In the genomic region with DNA sequence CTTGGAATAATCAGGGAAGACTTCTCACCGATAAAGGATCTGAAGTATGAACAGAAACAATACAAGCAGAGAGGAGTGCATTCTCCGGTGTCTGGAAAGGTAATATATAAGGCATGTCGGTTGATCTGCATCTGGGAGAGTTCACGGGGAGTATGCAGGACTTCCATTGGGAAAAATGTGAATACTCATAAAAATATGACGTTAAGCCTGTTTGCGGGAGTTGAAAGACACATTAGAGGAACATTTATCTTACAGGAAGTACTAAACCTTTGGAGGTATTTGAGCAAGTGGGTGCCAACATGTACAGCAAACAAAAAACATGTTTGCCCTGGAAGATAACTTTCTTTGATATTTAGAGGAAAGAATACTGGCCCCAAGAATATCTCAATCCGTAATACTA, we compare ENCODE assay signal across 14 cellular contexts.
DNase-seq lines count a peak whose midpoint lies in the region; ATAC-seq and TF ChIP-seq lines count a peak whose summit lies in the region.
"Had no signal": no experiment of that assay in that cellular context is flagged by ENCODE, and none has a peak within 500 bp of the region (broad histone marks: within the 10 kb centered on the region; RNA-seq: fewer than 3 reads in every experiment).

No MANE protein-coding gene starts in this region.

- TF ChIP-seq CTCF in 22Rv1 (IDR thresholded peaks at IDR 0.05) (no peak), HEK293 (tag by site-specific recombination; IDR thresholded peaks at IDR 0.05) (no peak), RWPE2 (IDR thresholded peaks at IDR 0.05; ENCODE audit: poor library complexity, severe bottlenecking) (no peak), hepatocyte (IDR thresholded peaks at IDR 0.05; ENCODE audit: poor library complexity) (no peak), PC-9 (conservative IDR thresholded peaks at IDR 0.05) (no peak)

- H3K9me3 ChIP-seq in HEK293 (ENCODE audit: control insufficient read depth, insufficient read depth, low read depth, low read length) (no peaks in the 10 kb centered on the region), RWPE2 (ENCODE audit: severe bottlenecking) (no peaks in the 10 kb centered on the region), hepatocyte (ENCODE audit: low read depth) (no peaks in the 10 kb centered on the region), PC-9 (ENCODE audit: insufficient read depth, low read depth) (no peaks in the 10 kb centered on the region)

- H3K4me2 ChIP-seq in hepatocyte = peak overlapping the region; percentile 8
- no peak overlapping the region for H3K4me2 ChIP-seq in PC-9

- ATAC-seq in RWPE2 (ENCODE audit: low read depth) (peak; percentile 22; the same call in 1 of the 3 replicates), HG03521 (IDR thresholded peaks at IDR 0.05; ENCODE audit: unreplicated experiment) (no peak)
- ATAC-seq: HCT116 had no signal

- H3K36me3 ChIP-seq in HEK293 (ENCODE audit: control insufficient read depth in 2 of 2, insufficient read depth in 1 of 2, low read length in 2 of 2) (no peaks in the 10 kb centered on the region), RWPE2 (ENCODE audit: low read depth) (no peaks in the 10 kb centered on the region), hepatocyte (replicated peaks; ENCODE audit: insufficient read depth, low read depth) (no peaks in the 10 kb centered on the region), PC-9 (ENCODE audit: low read depth) (no peaks in the 10 kb centered on the region)

- WGBS in hepatocyte (ENCODE audit: low lambda C conversion rate, missing lambda C conversion rate) = 21% methylated on average over 7 of the region's 7 CpGs

- POLR2A ChIA-PET in HEK293 (lab: Yijun Ruan, JAX) = no interaction called here
- POLR2A ChIA-PET in PC-9 (lab: Charles Lee; ENCODE audit: unreplicated experiment) = no interaction called here

- H3K4me1 ChIP-seq in HEK293 (ENCODE audit: control insufficient read depth, insufficient read depth, low read length) (no peaks in the 10 kb centered on the region), RWPE2 (ENCODE audit: insufficient read depth, poor library complexity, severe bottlenecking) (peaks cover 31% of the 10 kb centered on the region), hepatocyte (ENCODE audit: insufficient read depth) (peaks cover 6% of the 10 kb centered on the region), PC-9 (replicated peaks; ENCODE audit: insufficient read depth) (0 out of 2 replicates have a peak, but pooled peaks cover 4% of the 10 kb centered on the region)

- H3F3A ChIP-seq in PC-9 (ENCODE audit: insufficient read depth, low read depth) = no peaks in the 10 kb centered on the region

- H3K27ac ChIP-seq in 22Rv1 (peak overlapping the region; percentile 82), HEK293 (ENCODE audit: extremely low read depth, low read depth, low read length) (no peak overlapping the region), RWPE2 (ENCODE audit: poor library complexity, severe bottlenecking) (peak overlapping the region; percentile 45), hepatocyte (no peak overlapping the region), PC-9 (no peak overlapping the region)

- BruUV-seq in PC-9 (replicated peaks; lab: Mats Ljungman, UMichigan) = no TSS peak

- H3K4me3 ChIP-seq in HEK293 (ENCODE audit: low read depth, low read length) (no peak overlapping the region), RWPE2 (ENCODE audit: severe bottlenecking) (no peak overlapping the region), hepatocyte (no peak overlapping the region), PC-9 (no peak overlapping the region)

- no peak for DNase-seq in RWPE2 (ENCODE audit: low spot score)
- DNase-seq in hepatocyte (ENCODE audit: low spot score) = no peak
- no peak for DNase-seq in stimulated activated CD4-positive, alpha-beta T cell treated with anti-CD3 and anti-CD28 coated beads, Interleukin-2, amount 100 ng/mL, for 24 hours
- DNase-seq in PC-9 = no peak
- DNase-seq in germinal center (ENCODE audit: low spot score) = no peak
- DNase-seq: C1 segment of cervical spinal cord, DMS153, NCI-H1930, NCI-H748 treated with DMSO at 0.1 percent for 48 hours, OCI-M1 had no signal

- H3K27me3 ChIP-seq in RWPE2 (ENCODE audit: insufficient read depth, poor library complexity, severe bottlenecking) (no peaks in the 10 kb centered on the region), hepatocyte (no peaks in the 10 kb centered on the region), PC-9 (ENCODE audit: insufficient read depth, low read depth) (no peaks in the 10 kb centered on the region)

- H3K9me2 ChIP-seq in hepatocyte (replicated peaks; ENCODE audit: insufficient read depth) (no peaks in the 10 kb centered on the region), PC-9 (ENCODE audit: insufficient read depth) (no peaks in the 10 kb centered on the region)

- intact Hi-C loops in PC-9 (cut with micrococcal nuclease; ENCODE audit: unreplicated experiment) = no loop called here

- CTCF ChIA-PET in HEK293 (lab: Yijun Ruan, JAX) (no interaction called here), PC-9 (lab: Charles Lee) (no interaction called here)

- H2AFZ ChIP-seq in hepatocyte = no peak overlapping the region
- no peak overlapping the region for H2AFZ ChIP-seq in PC-9

- H4K20me1 ChIP-seq in hepatocyte (ENCODE audit: insufficient read depth, poor library complexity, severe bottlenecking) (no peaks in the 10 kb centered on the region), PC-9 (ENCODE audit: insufficient read depth) (no peaks in the 10 kb centered on the region)

- no peaks in the 10 kb centered on the region for H3K79me2 ChIP-seq in hepatocyte
- no peaks in the 10 kb centered on the region for H3K79me2 ChIP-seq in PC-9 (ENCODE audit: low read depth)

TF ChIP-seq in HEK293, 187 proteins besides CTCF, POLR2A, EP300 and RAD21:
- TF ChIP-seq ZBTB20 (tag by site-specific recombination; IDR thresholded peaks at IDR 0.05) = no peak
- TF ChIP-seq TCF7L2 (IDR thresholded peaks at IDR 0.05; ENCODE audit: borderline replicate concordance, low read depth, low read length) = peak; percentile 35; the same call in 1 of the 2 replicates

Comparison
In these comparisons a context has a peak if more than half of its experiments do, and no peak if none do; other contexts are left out.
1. H3K27ac ChIP-seq: peak in 22Rv1 (single experiment) and RWPE2 (single experiment); none in HEK293 (single experiment), hepatocyte (single experiment) and PC-9 (single experiment).